10 cellular contexts compared by ENCODE assay signal in the genomic region with DNA sequence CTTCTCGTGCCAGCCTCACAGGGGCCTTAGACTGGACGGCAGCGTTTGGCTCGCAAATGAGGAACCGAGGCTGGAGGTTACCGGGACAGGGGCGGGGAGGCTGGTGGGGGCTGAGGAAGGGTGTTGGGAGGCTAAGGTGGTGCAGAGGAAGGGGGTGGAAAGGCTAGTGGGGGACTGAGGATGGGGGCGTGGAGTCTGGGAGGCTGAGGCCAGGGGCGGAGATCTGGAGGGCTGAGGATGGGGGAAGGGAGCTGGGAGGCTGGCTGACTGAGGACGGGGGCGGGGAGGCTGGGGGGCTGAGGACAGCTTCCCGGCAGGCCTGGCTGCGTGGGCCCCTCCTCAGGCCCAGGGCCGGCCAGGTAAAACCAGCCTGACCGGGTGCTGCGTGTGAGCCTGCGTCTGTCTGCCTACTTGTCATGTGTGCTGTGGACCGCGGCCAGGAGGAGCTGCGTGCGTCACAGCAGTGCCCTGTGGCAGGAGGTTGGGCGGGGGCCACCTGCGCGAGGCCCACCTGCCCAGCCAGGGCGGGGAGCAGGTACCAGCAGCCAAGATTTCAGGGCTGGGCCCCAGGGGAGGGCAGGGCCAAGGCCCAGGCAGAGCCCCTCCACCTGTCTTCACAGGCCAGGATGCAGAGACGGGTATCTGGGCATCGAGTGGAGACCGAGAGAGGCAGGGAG. TPM values are rescaled to one million over a fixed set of nuclear protein-coding genes. Genes with fewer than 3 reads are reported as not detected.
DNase-seq lines count a peak whose midpoint lies in the region; ATAC-seq and TF ChIP-seq lines count a peak whose summit lies in the region.
"Had no signal": no experiment of that assay in that cellular context is flagged by ENCODE, and none has a peak within 500 bp of the region (broad histone marks: within the 10 kb centered on the region; RNA-seq: fewer than 3 reads in every experiment).

No MANE protein-coding gene starts in this region.

- H3K27me3 Mint-ChIP-seq in IgD-negative memory B cell = no peaks in the 10 kb centered on the region
- peaks cover 5% of the 10 kb centered on the region for H3K27me3 Mint-ChIP-seq in GM23338 (ENCODE audit: insufficient read depth, low read depth, poor library complexity)
- H3K27me3 Mint-ChIP-seq in activated naive CD8-positive, alpha-beta T cell treated with anti-CD3 and anti-CD28 coated beads, Interleukin-2, amount 50 U/mL, for 24 hours = no peaks in the 10 kb centered on the region

- H3K79me2 ChIP-seq in GM23338 (replicated peaks; ENCODE audit: insufficient read depth) = no peaks in the 10 kb centered on the region
- H3K79me2 ChIP-seq in GM23248 (ENCODE audit: insufficient read depth) = no peaks in the 10 kb centered on the region

- H4K20me1 ChIP-seq in GM23338 (replicated peaks; ENCODE audit: insufficient read depth) = no peaks in the 10 kb centered on the region
- H4K20me1 ChIP-seq in GM23248 (ENCODE audit: insufficient read depth) = no peaks in the 10 kb centered on the region

- peaks cover 98% of the 10 kb centered on the region for H3K4me1 ChIP-seq in body of pancreas
- H3K4me1 ChIP-seq in GM23338 (ENCODE audit: insufficient read depth) = peaks cover 10% of the 10 kb centered on the region; the same call in 1 of the 2 replicates
- peaks cover 11% of the 10 kb centered on the region for H3K4me1 ChIP-seq in GM23248 (ENCODE audit: insufficient read depth)

- TF ChIP-seq POLR2A in body of pancreas (IDR thresholded peaks at IDR 0.05) = peak; percentile 64 to 67 (median 66)

- H3K9me3 Mint-ChIP-seq in IgD-negative memory B cell = no peaks in the 10 kb centered on the region
- H3K9me3 Mint-ChIP-seq in GM23338 = no peaks in the 10 kb centered on the region
- H3K9me3 Mint-ChIP-seq in activated naive CD8-positive, alpha-beta T cell treated with anti-CD3 and anti-CD28 coated beads, Interleukin-2, amount 50 U/mL, for 24 hours = no peaks in the 10 kb centered on the region

- DNase-seq in COR-L47 (lab: John Stamatoyannopoulos, UW) = peak; percentile 56
- DNase-seq in body of pancreas = peak; percentile 99 to 100 (median 100)
- peak; percentile 90 for DNase-seq in mucosa of gallbladder (ENCODE audit: low spot score)
- DNase-seq in activated effector memory CD4-positive, alpha-beta T cell treated with Interleukin-2 at 50 U/mL for 16 hours = no peak
- no peak for DNase-seq in GM23338 (ENCODE audit: low spot score)
- no peak for DNase-seq in GM23248
- DNase-seq in activated naive CD8-positive, alpha-beta T cell treated with anti-CD3 and anti-CD28 coated beads, Interleukin-2, amount 50 U/mL, for 24 hours = no peak
- DNase-seq: stimulated activated naive CD4-positive, alpha-beta T cell treated with Interleukin-2 at 50 U/mL for 16 hours had no signal

- H3K4me3 ChIP-seq in body of pancreas (no peak overlapping the region), GM23338 (no peak overlapping the region), GM23248 (no peak overlapping the region)
- H3K4me3 ChIP-seq: right atrium auricular region had no signal

- H3K27me3 ChIP-seq in body of pancreas (no peaks in the 10 kb centered on the region), GM23338 (ENCODE audit: insufficient read depth) (no peaks in the 10 kb centered on the region), GM23248 (replicated peaks; ENCODE audit: insufficient read depth) (no peaks in the 10 kb centered on the region)
- H3K27me3 ChIP-seq: right atrium auricular region had no signal

- WGBS in body of pancreas, 2 donors = 6 to 26% methylated on average over 23 to 24 of the region's 28 CpGs
- 84 to 93% methylated on average over 19 to 28 of the region's 28 CpGs for WGBS in GM23248 (ENCODE audit: low coverage in 1 of 2, low lambda C conversion rate in 2 of 2, missing lambda C conversion rate in 2 of 2), 2 experiments

- H3F3A ChIP-seq in GM23338 (replicated peaks; ENCODE audit: low read depth) (no peaks in the 10 kb centered on the region), GM23248 (ENCODE audit: insufficient read depth) (no peaks in the 10 kb centered on the region)

- no peaks in the 10 kb centered on the region for H3K9me2 ChIP-seq in GM23338 (ENCODE audit: insufficient read depth)
- no peaks in the 10 kb centered on the region for H3K9me2 ChIP-seq in GM23248 (ENCODE audit: insufficient read depth)

- H2AFZ ChIP-seq in GM23338 = no peak overlapping the region
- no peak overlapping the region for H2AFZ ChIP-seq in GM23248

- no peak overlapping the region for H3K9ac ChIP-seq in GM23248

- H3K4me1 Mint-ChIP-seq in IgD-negative memory B cell = no peaks in the 10 kb centered on the region
- peaks cover 13% of the 10 kb centered on the region; the same call in 2 of the 3 replicates for H3K4me1 Mint-ChIP-seq in GM23338
- H3K4me1 Mint-ChIP-seq in activated naive CD8-positive, alpha-beta T cell treated with anti-CD3 and anti-CD28 coated beads, Interleukin-2, amount 50 U/mL, for 24 hours = peaks cover 3% of the 10 kb centered on the region

- H3K9me3 ChIP-seq in body of pancreas (no peaks in the 10 kb centered on the region), GM23248 (ENCODE audit: low read depth) (no peaks in the 10 kb centered on the region)
- H3K9me3 ChIP-seq: right atrium auricular region had no signal

- H3K4me3 Mint-ChIP-seq in IgD-negative memory B cell (peak overlapping the region in 1 of 4 donors; percentile 17), GM23338 (no peak overlapping the region)
- H3K4me3 Mint-ChIP-seq in activated naive CD8-positive, alpha-beta T cell treated with anti-CD3 and anti-CD28 coated beads, Interleukin-2, amount 50 U/mL, for 24 hours = no peak overlapping the region

- H3K27ac ChIP-seq in body of pancreas (peak overlapping the region; percentile 99 to 100 (median 100)), GM23338 (ENCODE audit: low read depth) (no peak overlapping the region), GM23248 (no peak overlapping the region)

- H3K36me3 ChIP-seq in body of pancreas (replicated peaks in 1 of 2; ENCODE audit: insufficient read depth in 1 of 2, low read depth in 2 of 2) (no peaks in the 10 kb centered on the region), GM23338 (ENCODE audit: insufficient read depth) (no peaks in the 10 kb centered on the region), GM23248 (ENCODE audit: low read depth) (no peaks in the 10 kb centered on the region)
- H3K36me3 ChIP-seq: right atrium auricular region had no signal

- H3K36me3 Mint-ChIP-seq in IgD-negative memory B cell = no peaks in the 10 kb centered on the region
- no peaks in the 10 kb centered on the region for H3K36me3 Mint-ChIP-seq in GM23338 (ENCODE audit: low read depth)
- H3K36me3 Mint-ChIP-seq in activated naive CD8-positive, alpha-beta T cell treated with anti-CD3 and anti-CD28 coated beads, Interleukin-2, amount 50 U/mL, for 24 hours (ENCODE audit: low read depth) = no peaks in the 10 kb centered on the region

- intact Hi-C loops in body of pancreas (cut with DNase I) = no loop called here

- no peak overlapping the region for H3K4me2 ChIP-seq in GM23338
- no peak overlapping the region for H3K4me2 ChIP-seq in GM23248 (ENCODE audit: unreplicated experiment)

- in situ Hi-C loops in GM23248 (cut with MboI) = no loop called here

- H3K27ac Mint-ChIP-seq in IgD-negative memory B cell (peak overlapping the region in 2 of 3 donors; percentile 77 to 88), GM23338 (no peak overlapping the region)
- no peak overlapping the region for H3K27ac Mint-ChIP-seq in activated naive CD8-positive, alpha-beta T cell treated with anti-CD3 and anti-CD28 coated beads, Interleukin-2, amount 50 U/mL, for 24 hours

- no peak for TF ChIP-seq CTCF in body of pancreas (IDR thresholded peaks at IDR 0.05)
- no peak for TF ChIP-seq CTCF in GM23338 (conservative IDR thresholded peaks at IDR 0.05; ENCODE audit: low read depth in 2 of 2)

- ATAC-seq in body of pancreas = peak; percentile 68
- ATAC-seq in GM23338 = no peak
- no peak for ATAC-seq in activated naive CD8-positive, alpha-beta T cell treated with anti-CD3 and anti-CD28 coated beads, Interleukin-2, amount 50 U/mL, for 24 hours

TF ChIP-seq in GM23338, 12 proteins besides CTCF, POLR2A, EP300 and RAD21 (continues in another document):
- no peak for TF ChIP-seq JUNB (IDR thresholded peaks at IDR 0.05; ENCODE audit: unreplicated experiment)

RNA-seq across cellular contexts. Expression of gene PIM3, which starts 9.4 kb away (rescaled TPM):
- polyA plus RNA-seq in IgD-negative memory B cell = 47.1 TPM
- 10 to 100 TPM; 57.3 to 98.9 TPM for total RNA-seq in body of pancreas
- 63.2 TPM for total RNA-seq in mucosa of gallbladder
- 30.6 and 37.3 TPM in 2 replicates for total RNA-seq in GM23338 (2014; rRNA removed; shearing (Covaris generic))
- polyA plus RNA-seq in GM23338 (2016; fragmentation: Nextera tagmentation; extraction: Ambion mirVana) = 17.7 and 18.8 TPM in 2 replicates
- 16.2 and 17.3 TPM in 2 replicates for total RNA-seq in GM23248 (2014; rRNA removed; shearing (Covaris generic))
- polyA plus RNA-seq in GM23248 (2016; fragmentation: Nextera tagmentation; extraction: Ambion mirVana) = 10.8 TPM in 2 replicates

RNA-seq across cellular contexts. Expression of gene CRELD2, which starts 32.7 kb away (rescaled TPM):
- 29.7 TPM for polyA plus RNA-seq in IgD-negative memory B cell
- 100 to 1,000 TPM in 1 of 2 donors, 10 to 100 TPM in 1; 73.9 to 201 TPM for total RNA-seq in body of pancreas
- 56.6 TPM for total RNA-seq in mucosa of gallbladder
- 34.4 and 35.7 TPM in 2 replicates for total RNA-seq in GM23338 (2014; rRNA removed; shearing (Covaris generic))
- polyA plus RNA-seq in GM23338 (2016; fragmentation: Nextera tagmentation; extraction: Ambion mirVana) = 47.7 and 49.4 TPM in 2 replicates
- total RNA-seq in GM23248 (2014; rRNA removed; shearing (Covaris generic)) = 57.1 and 73.2 TPM in 2 replicates
- 78.4 and 80.0 TPM in 2 replicates for polyA plus RNA-seq in GM23248 (2016; fragmentation: Nextera tagmentation; extraction: Ambion mirVana)

RNA-seq across cellular contexts. Expression of gene ALG12, which starts 32.9 kb away (rescaled TPM):
- 13.4 TPM for polyA plus RNA-seq in IgD-negative memory B cell
- total RNA-seq in body of pancreas = 10 to 100 TPM; 16.2 to 17.9 TPM
- 36.7 TPM for total RNA-seq in mucosa of gallbladder
- total RNA-seq in GM23338 (2014; rRNA removed; shearing (Covaris generic)) = 23.3 and 26.9 TPM in 2 replicates
- polyA plus RNA-seq in GM23338 (2016; fragmentation: Nextera tagmentation; extraction: Ambion mirVana) = 18.7 and 21.8 TPM in 2 replicates
- total RNA-seq in GM23248 (2014; rRNA removed; shearing (Covaris generic)) = 16.9 and 24.4 TPM in 2 replicates
- polyA plus RNA-seq in GM23248 (2016; fragmentation: Nextera tagmentation; extraction: Ambion mirVana) = 21.9 and 28.5 TPM in 2 replicates

Comparison
In these comparisons a context has a peak if more than half of its experiments do, and no peak if none do; other contexts are left out.
1. DNase-seq: peak in COR-L47 (single experiment), body of pancreas (4 of 4) and mucosa of gallbladder (single experiment); none in activated effector memory CD4-positive, alpha-beta T cell treated with Interleukin-2 at 50 U/mL for 16 hours (single experiment), GM23338 (single experiment), GM23248 (single experiment) and activated naive CD8-positive, alpha-beta T cell treated with anti-CD3 and anti-CD28 coated beads, Interleukin-2, amount 50 U/mL, for 24 hours (single experiment).
2. H3K27ac Mint-ChIP-seq: peak in IgD-negative memory B cell (2 of 3); none in GM23338 (single experiment) and activated naive CD8-positive, alpha-beta T cell treated with anti-CD3 and anti-CD28 coated beads, Interleukin-2, amount 50 U/mL, for 24 hours (single experiment).
3. H3K27ac ChIP-seq: peak in body of pancreas (4 of 4); none in GM23338 (single experiment) and GM23248 (single experiment).